20 cellular contexts compared by ENCODE assay signal in the genomic region with DNA sequence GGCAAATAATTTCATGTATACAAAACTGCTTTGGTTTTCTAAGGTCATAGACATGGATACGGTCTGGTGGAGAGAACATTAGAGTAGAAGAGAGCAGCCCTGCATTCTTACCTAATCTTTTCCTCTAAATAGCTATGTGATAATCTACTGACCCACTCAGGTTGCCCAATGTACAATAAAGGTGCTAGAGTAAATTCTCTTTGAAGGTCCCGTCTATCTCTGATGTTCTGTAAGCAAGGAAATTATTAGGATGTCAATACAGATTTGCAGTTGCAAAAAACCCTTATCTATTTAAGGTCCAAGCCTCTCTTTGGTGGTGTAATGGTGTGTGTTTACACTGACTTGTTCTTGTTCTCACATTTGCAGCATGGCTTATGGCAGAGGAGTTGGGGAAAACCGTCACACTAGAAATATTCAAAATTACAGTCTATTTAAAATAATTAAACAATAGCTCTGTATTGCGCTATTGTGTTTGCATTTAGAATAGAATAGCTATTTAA. TPM values are rescaled to one million over a fixed set of nuclear protein-coding genes. Genes with fewer than 3 reads are reported as not detected.
DNase-seq lines count a peak whose midpoint lies in the region; ATAC-seq and TF ChIP-seq lines count a peak whose summit lies in the region.
"Had no signal": no experiment of that assay in that cellular context is flagged by ENCODE, and none has a peak within 500 bp of the region (broad histone marks: within the 10 kb centered on the region; RNA-seq: fewer than 3 reads in every experiment).

No MANE protein-coding gene starts in this region.

- no peak overlapping the region for H3K4me3 Mint-ChIP-seq in activated naive CD4-positive, alpha-beta T cell treated with anti-CD3 and anti-CD28 coated beads, Interleukin-2, amount 50 U/mL, for 24 hours
- H3K4me3 Mint-ChIP-seq in WTC11: no peak overlapping the region
- H3K4me3 Mint-ChIP-seq: CD4-positive, CD25-positive, alpha-beta regulatory T cell; CD8-positive, alpha-beta T cell; GM23338; H9 had no signal

- no peaks in the 10 kb centered on the region for H3K9me3 Mint-ChIP-seq in activated naive CD4-positive, alpha-beta T cell treated with anti-CD3 and anti-CD28 coated beads, Interleukin-2, amount 50 U/mL, for 24 hours
- 0 out of 2 replicates have a peak, but pooled peaks cover 4% of the 10 kb centered on the region for H3K9me3 Mint-ChIP-seq in WTC11
- H3K9me3 Mint-ChIP-seq: CD8-positive, alpha-beta T cell; GM23338; H9 had no signal

- no peak for DNase-seq in activated naive CD4-positive, alpha-beta T cell treated with Interleukin-2 at 50 U/mL for 16 hours
- DNase-seq in HuH-7 (ENCODE audit: low spot score): peak; percentile 42
- DNase-seq in WTC11 (ENCODE audit: low spot score): no peak
- no peak for DNase-seq in DMS79 (lab: John Stamatoyannopoulos, UW)
- DNase-seq in ACHN: no peak
- no peak for DNase-seq in upper lobe of right lung
- DNase-seq: 8988T; C1 segment of cervical spinal cord; CD4-positive, CD25-positive, alpha-beta regulatory T cell; CD8-positive, alpha-beta T cell; DMS 273 treated with DMSO at 0.1 percent for 48 hours; DMS79 treated with DMSO at 0.1 percent for 48 hours; GF-D8; H9 had no signal

- POLR2A ChIA-PET in WTC11 (lab: Charles Lee): no interaction called here

- H3K4me1 ChIP-seq in upper lobe of right lung: peaks cover 6% of the 10 kb centered on the region

- no peaks in the 10 kb centered on the region for H3K36me3 ChIP-seq in upper lobe of right lung

- no peak overlapping the region for H3K4me3 ChIP-seq in upper lobe of right lung
- H3K4me3 ChIP-seq: A549, GM23338 had no signal

- H3K36me3 Mint-ChIP-seq in activated naive CD4-positive, alpha-beta T cell treated with anti-CD3 and anti-CD28 coated beads, Interleukin-2, amount 50 U/mL, for 24 hours: no peaks in the 10 kb centered on the region
- no peaks in the 10 kb centered on the region for H3K36me3 Mint-ChIP-seq in WTC11
- H3K36me3 Mint-ChIP-seq: CD4-positive, CD25-positive, alpha-beta regulatory T cell; CD8-positive, alpha-beta T cell had no signal

- peaks cover 2% of the 10 kb centered on the region for H3K27me3 Mint-ChIP-seq in activated naive CD4-positive, alpha-beta T cell treated with anti-CD3 and anti-CD28 coated beads, Interleukin-2, amount 50 U/mL, for 24 hours
- H3K27me3 Mint-ChIP-seq in WTC11 (ENCODE audit: low read depth): no peaks in the 10 kb centered on the region
- H3K27me3 Mint-ChIP-seq: CD4-positive, CD25-positive, alpha-beta regulatory T cell had no signal

- H3K4me1 Mint-ChIP-seq in activated naive CD4-positive, alpha-beta T cell treated with anti-CD3 and anti-CD28 coated beads, Interleukin-2, amount 50 U/mL, for 24 hours: no peaks in the 10 kb centered on the region
- no peaks in the 10 kb centered on the region for H3K4me1 Mint-ChIP-seq in WTC11
- H3K4me1 Mint-ChIP-seq: GM23338 had no signal

- intact Hi-C loops in upper lobe of right lung (cut with DNase I): no loop called here

- CTCF ChIA-PET in WTC11 (lab: Charles Lee): no interaction called here

- no peaks in the 10 kb centered on the region for H3K9me3 ChIP-seq in upper lobe of right lung

- ATAC-seq in WTC11: no peak
- no peak for ATAC-seq in upper lobe of right lung
- ATAC-seq: A549; CD8-positive, alpha-beta T cell; GM23338; HCT116 had no signal

- TF ChIP-seq CTCF in WTC11 (IDR thresholded peaks at IDR 0.05) (no peak), upper lobe of right lung (IDR thresholded peaks at IDR 0.05) (no peak)

- H3K27ac ChIP-seq in upper lobe of right lung: no peak overlapping the region
- H3K27ac ChIP-seq: A549 had no signal

- H3K27ac Mint-ChIP-seq in activated naive CD4-positive, alpha-beta T cell treated with anti-CD3 and anti-CD28 coated beads, Interleukin-2, amount 50 U/mL, for 24 hours: peak overlapping the region; percentile 46
- H3K27ac Mint-ChIP-seq in WTC11: no peak overlapping the region
- H3K27ac Mint-ChIP-seq: CD4-positive, CD25-positive, alpha-beta regulatory T cell; CD8-positive, alpha-beta T cell; GM23338; H9 had no signal

- H3K27me3 ChIP-seq in upper lobe of right lung: no peaks in the 10 kb centered on the region

- in situ Hi-C loops in ACHN (cut with HindIII; ENCODE audit: low pct_ligation_motif_present, low pct_unique_long_range_greater_than_20kb, low sequenced_read_pairs): no loop called here

TF ChIP-seq in WTC11, 78 proteins besides CTCF, POLR2A, EP300 and RAD21:
- TF ChIP-seq GABPB1 (CRISPR knock-in tag; IDR thresholded peaks at IDR 0.05): peak; percentile 94
- no peak for TF ChIP-seq ZNF423 (CRISPR knock-in tag; IDR thresholded peaks at IDR 0.05)

RNA-seq across cellular contexts. Expression of a gene that starts 31.2 kb away (rescaled TPM):
- total RNA-seq in WTC11 (2021) (0.09 TPM in 1 of 3 replicates, not detected in the others), upper lobe of right lung (not detected)
- total RNA-seq: CD4-positive, CD25-positive, alpha-beta regulatory T cell; CD8-positive, alpha-beta T cell; Daoy; GM23338; H4; H9 had no signal
